8 cellular contexts compared by ENCODE assay signal in the genomic region with DNA sequence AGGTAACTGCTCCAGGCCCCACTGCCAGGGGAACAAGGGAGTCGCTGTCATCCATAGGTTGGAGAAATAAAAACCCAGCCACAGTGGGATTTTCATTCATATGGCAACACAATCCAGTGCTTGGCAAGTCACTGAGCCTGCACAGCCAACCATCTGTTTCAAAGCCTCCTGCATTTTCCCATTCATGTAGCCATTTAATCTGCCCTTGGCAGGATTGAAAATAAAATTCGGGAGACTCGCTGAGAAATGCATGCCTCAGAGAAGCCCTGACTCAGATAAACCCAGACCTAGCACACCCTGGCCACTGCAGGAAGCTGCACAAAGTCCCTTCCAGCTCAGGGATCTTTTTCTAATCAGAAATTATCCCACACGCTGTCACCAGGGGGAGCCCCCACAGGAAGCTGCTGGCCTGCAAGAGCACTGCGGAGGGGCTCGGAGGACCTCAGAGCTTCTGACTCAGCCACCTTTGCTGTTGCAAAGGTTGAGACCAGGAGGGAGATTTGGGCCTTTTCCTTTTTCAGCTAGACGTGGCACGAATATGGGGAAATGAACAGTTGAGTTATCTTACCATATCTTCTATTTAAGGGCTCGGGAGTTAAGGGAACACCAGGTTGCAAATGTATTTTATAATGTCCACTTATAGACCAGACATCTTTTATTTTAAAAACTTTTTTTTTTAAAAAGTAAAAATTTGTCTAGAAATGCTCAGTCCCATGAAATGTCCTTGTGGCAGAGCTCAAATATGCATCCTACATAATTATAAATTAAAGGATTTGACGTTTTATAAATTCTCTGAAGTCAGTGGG.
DNase-seq lines count a peak whose midpoint lies in the region; ATAC-seq and TF ChIP-seq lines count a peak whose summit lies in the region.

No MANE protein-coding gene starts in this region.

- 23% methylated on average over 9 of the region's 10 CpGs for WGBS in right lobe of liver (ENCODE audit: insufficient coverage, low coverage, low lambda C conversion rate, missing lambda C conversion rate)

- no peaks in the 10 kb centered on the region for H3K36me3 ChIP-seq in right lobe of liver

- intact Hi-C loops in right lobe of liver (cut with DNase I): no loop called here

- H3K4me1 ChIP-seq in right lobe of liver: no peaks in the 10 kb centered on the region

- H3K27me3 ChIP-seq in right lobe of liver: no peaks in the 10 kb centered on the region

- TF ChIP-seq POLR2A in right lobe of liver (IDR thresholded peaks at IDR 0.05): no peak

- H3K27ac ChIP-seq in right lobe of liver: no peak overlapping the region

- no peaks in the 10 kb centered on the region for H3K9me3 ChIP-seq in right lobe of liver

- peak; percentile 91 for ATAC-seq in GM18517 (IDR thresholded peaks at IDR 0.05; ENCODE audit: unreplicated experiment)
- ATAC-seq in HG02981 (IDR thresholded peaks at IDR 0.05; ENCODE audit: unreplicated experiment): peak; percentile 95
- peak; percentile 71 to 80 for ATAC-seq in activated CD4-positive, CD25-positive, alpha-beta regulatory T cell treated with anti-CD3 and anti-CD28 coated beads, Interleukin-2, amount 50 U/mL, for 24 hours
- peak; percentile 89 to 94 (median 91) for ATAC-seq in right lobe of liver

- TF ChIP-seq CTCF in AG09309 (IDR thresholded peaks at IDR 0.05; ENCODE audit: control insufficient read depth, insufficient read depth, low read depth, low read length, missing control alignments) (peak; percentile 91), right lobe of liver (IDR thresholded peaks at IDR 0.05) (peak; percentile 47 to 75 (median 72))

- H3K4me3 ChIP-seq in AG09309 (ENCODE audit: control insufficient read depth, low read depth, low read length): no peak overlapping the region
- no peak overlapping the region for H3K4me3 ChIP-seq in right lobe of liver

- DNase-seq in AG09309 (ENCODE audit: low read depth) (peak; percentile 27), NCI-H2107 treated with DMSO at 0.1 percent for 48 hours (lab: John Stamatoyannopoulos, UW; ENCODE audit: unreplicated experiment) (peak; percentile 51), cerebellum (ENCODE audit: low spot score) (peak; percentile 78), right lobe of liver (peak in 2 of 3 donors; percentile 45 to 61)
- DNase-seq in stimulated activated CD4-positive, alpha-beta T cell treated with anti-CD3 and anti-CD28 coated beads, TNF-alpha, amount 100 ng/mL, for 48 hours (ENCODE audit: low read depth in 3 of 3): peak; percentile 34 to 53 (median 40)

Comparison
In these comparisons a context has a peak if more than half of its experiments do, and no peak if none do; other contexts are left out.
1. DNase-seq: peak in every context shown above with its lines; median percentile 78 in cerebellum; 53 in right lobe of liver; 51 in NCI-H2107 treated with DMSO at 0.1 percent for 48 hours; 40 in stimulated activated CD4-positive, alpha-beta T cell treated with anti-CD3 and anti-CD28 coated beads, TNF-alpha, amount 100 ng/mL, for 48 hours; 27 in AG09309.